ENCODE assay signal across 9 cellular contexts in the genomic region with DNA sequence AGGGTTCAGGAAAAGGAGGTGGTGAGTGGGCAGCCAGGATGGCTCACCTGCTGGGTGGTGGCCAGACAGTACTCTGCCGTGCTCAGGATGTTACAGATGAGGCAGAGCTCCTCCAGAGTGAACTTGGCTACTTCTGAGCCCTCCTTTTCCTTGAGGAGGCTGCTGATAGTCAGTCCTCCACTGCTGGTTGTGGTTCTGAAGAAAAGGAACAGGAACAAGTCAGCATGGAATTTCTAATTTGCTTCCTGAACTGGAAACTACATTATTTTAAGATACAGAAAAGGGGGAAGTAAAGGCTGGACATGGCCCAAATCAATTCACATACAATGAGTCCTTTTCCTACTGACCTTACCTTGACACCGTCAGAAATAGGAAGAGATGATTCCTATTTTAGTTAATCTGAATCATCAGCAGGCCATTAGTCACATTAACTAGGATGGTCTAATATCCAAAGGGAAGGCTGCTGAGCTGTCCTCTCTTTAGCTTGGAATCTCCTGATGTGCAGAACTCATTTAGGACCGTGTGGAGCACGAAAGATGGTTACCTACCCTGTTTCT.
DNase-seq lines count a peak whose midpoint lies in the region; ATAC-seq and TF ChIP-seq lines count a peak whose summit lies in the region.
"Had no signal": no experiment of that assay in that cellular context is flagged by ENCODE, and none has a peak within 500 bp of the region (broad histone marks: within the 10 kb centered on the region; RNA-seq: fewer than 3 reads in every experiment).

No MANE protein-coding gene starts in this region.

- no peak overlapping the region for H4K91ac ChIP-seq in trophoblast cell (ENCODE audit: low read depth, low read length)

- no peak overlapping the region for H3K4me2 ChIP-seq in trophoblast cell (ENCODE audit: low read length)

- H3K14ac ChIP-seq in trophoblast cell (ENCODE audit: low read length) = no peak overlapping the region

- H3K9ac ChIP-seq in trophoblast cell (ENCODE audit: low read length) = no peak overlapping the region

- peak overlapping the region; percentile 38 for H3K27ac Mint-ChIP-seq in activated CD4-positive, alpha-beta memory T cell treated with anti-CD3 and anti-CD28 coated beads, Interleukin-2, amount 10 ng/mL, durations not matched to agents 7 days and 5 days

- no peak overlapping the region for H3K18ac ChIP-seq in trophoblast cell (ENCODE audit: low read length)

- H3K9me3 Mint-ChIP-seq in activated CD4-positive, alpha-beta memory T cell treated with anti-CD3 and anti-CD28 coated beads, Interleukin-2, amount 10 ng/mL, durations not matched to agents 7 days and 5 days = no peaks in the 10 kb centered on the region

- no peak overlapping the region for H3K4me3 Mint-ChIP-seq in activated CD4-positive, alpha-beta memory T cell treated with anti-CD3 and anti-CD28 coated beads, Interleukin-2, amount 10 ng/mL, durations not matched to agents 7 days and 5 days

- no peak overlapping the region for H3K27ac ChIP-seq in trophoblast cell (ENCODE audit: low read depth, low read length)

- no peaks in the 10 kb centered on the region for H3K79me2 ChIP-seq in trophoblast cell (ENCODE audit: control insufficient read depth, insufficient read depth, low read length, poor library complexity)

- H2BK5ac ChIP-seq in trophoblast cell (ENCODE audit: low read depth, low read length, poor library complexity) = no peak overlapping the region

- CTCF ChIA-PET in activated CD4-positive, alpha-beta memory T cell treated with anti-CD3 and anti-CD28 coated beads, Interleukin-2, amount 10 ng/mL, durations not matched to agents 7 days and 5 days (lab: Charles Lee) = no interaction called here

- peaks cover 16% of the 10 kb centered on the region for H3K4me1 Mint-ChIP-seq in activated CD4-positive, alpha-beta memory T cell treated with anti-CD3 and anti-CD28 coated beads, Interleukin-2, amount 10 ng/mL, durations not matched to agents 7 days and 5 days

- ATAC-seq in GM18511 (IDR thresholded peaks at IDR 0.05; ENCODE audit: unreplicated experiment) = no peak

- H2AFZ ChIP-seq in trophoblast cell (ENCODE audit: insufficient read depth, low read length, poor library complexity) = no peak overlapping the region

- DNase-seq in ELR (ENCODE audit: low read depth) (peak; percentile 89), foreskin fibroblast (peak; percentile 42 to 61), trophoblast cell (peak in 1 of 2 donors; percentile 26), HAP-1 (ENCODE audit: low spot score in 2 of 2) (no peak), cerebellar nuclear complex (lab: John Stamatoyannopoulos, UW) (no peak)
- DNase-seq in activated CD4-positive, alpha-beta memory T cell treated with anti-CD3 and anti-CD28 coated beads, Interleukin-2, amount 10 ng/mL, durations not matched to agents 7 days and 5 days = no peak
- no peak for DNase-seq in effector CD4-positive, alpha-beta T cell
- DNase-seq: small intestine had no signal

- H3K4me1 ChIP-seq in trophoblast cell (ENCODE audit: control insufficient read depth in 1 of 2, insufficient read depth in 2 of 2, low read length in 2 of 2) (peaks cover 6 to 7% of the 10 kb centered on the region in 2 experiments), HAP-1 (no peaks in the 10 kb centered on the region)

- no peak overlapping the region for H2AK5ac ChIP-seq in trophoblast cell (ENCODE audit: low read length)

- H3K9me3 ChIP-seq in trophoblast cell (ENCODE audit: insufficient read depth, low read depth, low read length) (no peaks in the 10 kb centered on the region), HAP-1 (no peaks in the 10 kb centered on the region)

- H3K79me1 ChIP-seq in trophoblast cell (ENCODE audit: low read length) = peaks cover 2% of the 10 kb centered on the region

- H4K8ac ChIP-seq in trophoblast cell (ENCODE audit: low read depth, low read length) = no peak overlapping the region

- in situ Hi-C loops in HAP-1 (cut with MboI; ENCODE audit: low sequenced_read_pairs) = no loop called here

- TF ChIP-seq CTCF in foreskin fibroblast (IDR thresholded peaks at IDR 0.05; ENCODE audit: low read depth, low read length) = no peak

- peak overlapping the region; percentile 3 for H2BK12ac ChIP-seq in trophoblast cell (ENCODE audit: low read length)

- H4K12ac ChIP-seq in trophoblast cell (ENCODE audit: low read depth, low read length) = no peak overlapping the region

- H3K36me3 Mint-ChIP-seq in activated CD4-positive, alpha-beta memory T cell treated with anti-CD3 and anti-CD28 coated beads, Interleukin-2, amount 10 ng/mL, durations not matched to agents 7 days and 5 days (ENCODE audit: low read depth) = peaks cover 38% of the 10 kb centered on the region

- H3K27me3 ChIP-seq in trophoblast cell (ENCODE audit: insufficient read depth, low read length) (no peaks in the 10 kb centered on the region), HAP-1 (ENCODE audit: low read depth) (no peaks in the 10 kb centered on the region)

- H3K27me3 Mint-ChIP-seq in activated CD4-positive, alpha-beta memory T cell treated with anti-CD3 and anti-CD28 coated beads, Interleukin-2, amount 10 ng/mL, durations not matched to agents 7 days and 5 days = no peaks in the 10 kb centered on the region

- H3K23ac ChIP-seq in trophoblast cell (ENCODE audit: low read length) = no peak overlapping the region

- no CpG with 5 or more reads among the region's 4 CpGs for WGBS in trophoblast cell (ENCODE audit: extremely low coverage, insufficient coverage, insufficient read length)

- H3K4me3 ChIP-seq in foreskin fibroblast (ENCODE audit: low read depth in 1 of 2, low read length in 2 of 2) (no peak overlapping the region), trophoblast cell (ENCODE audit: low read depth, low read length) (no peak overlapping the region), HAP-1 (no peak overlapping the region)

- POLR2A ChIA-PET in activated CD4-positive, alpha-beta memory T cell treated with anti-CD3 and anti-CD28 coated beads, Interleukin-2, amount 10 ng/mL, durations not matched to agents 7 days and 5 days (lab: Charles Lee) = interaction anchor here (1.1 kb wide), 1 partner anchor 148 kb away, joined by 4 read pairs; no protein-coding TSS in a partner anchor

- H3K4ac ChIP-seq in trophoblast cell (ENCODE audit: low read depth, low read length) = no peak overlapping the region

- H3K36me3 ChIP-seq in trophoblast cell (ENCODE audit: control insufficient read depth in 1 of 2, insufficient read depth in 2 of 2, low read length in 2 of 2) = peaks cover 9 to 15% of the 10 kb centered on the region in 2 experiments
- peaks cover 13% of the 10 kb centered on the region for H3K36me3 ChIP-seq in HAP-1 (replicated peaks)

- no peak overlapping the region for H2BK120ac ChIP-seq in trophoblast cell (ENCODE audit: insufficient read depth, low read length, poor library complexity)

Comparison
In these comparisons a context has a peak if more than half of its experiments do, and no peak if none do; other contexts are left out.
1. DNase-seq: peak in ELR (single experiment) and foreskin fibroblast (2 of 2); none in activated CD4-positive, alpha-beta memory T cell treated with anti-CD3 and anti-CD28 coated beads, Interleukin-2, amount 10 ng/mL, durations not matched to agents 7 days and 5 days (single experiment), HAP-1 (0 of 2), cerebellar nuclear complex (0 of 2) and effector CD4-positive, alpha-beta T cell (single experiment).